ENCODE assay signal across 22 cellular contexts in genomic region chr16:1401061-1401757, GRCh38. TPM values are rescaled to one million over a fixed set of nuclear protein-coding genes. Genes with fewer than 3 reads are reported as not detected.
A peak's percentile ranks its signal among the peaks of the same experiment; 100 is the strongest.
DNase-seq lines count a peak whose midpoint lies in the region; ATAC-seq, FAIRE-seq and TF ChIP-seq lines count a peak whose summit lies in the region.
"Had no signal": no experiment of that assay in that cellular context is flagged by ENCODE, and none has a peak within 500 bp of the region (broad histone marks: within the 10 kb centered on the region; RNA-seq: fewer than 3 reads in every experiment).

No MANE protein-coding gene starts in this region.

- WGBS in SK-N-SH (ENCODE audit: low lambda C conversion rate), result 83% methylated on average over 22 of the region's 29 CpGs
- 60% methylated on average over 19 of the region's 29 CpGs for WGBS in K562 (ENCODE audit: insufficient coverage, low coverage, missing lambda C conversion rate)
- no CpG with 5 or more reads among the region's 29 CpGs for WGBS in neuronal stem cell (ENCODE audit: extremely low coverage in 2 of 2, insufficient read length in 2 of 2, insufficient replicate concordance in 1 of 2), 2 donors

- TF ChIP-seq POLR2A in K562 (conservative IDR thresholded peaks at IDR 0.05), result no peak

- H3K23ac ChIP-seq in neuronal stem cell (ENCODE audit: low read depth, low read length, poor library complexity), result peak overlapping the region; percentile 20

- no peak overlapping the region for H2BK12ac ChIP-seq in neuronal stem cell (ENCODE audit: low read length)

- DNase-seq in SK-N-SH (peak; percentile 27), K562 (ENCODE audit: extremely low read depth in 1 of 4, low spot score in 3 of 4) (no peak), neuronal stem cell (ENCODE audit: low spot score) (no peak)
- DNase-seq: CD8-positive, alpha-beta T cell; COR-L47; DMS153; DMS79 treated with DMSO at 0.1 percent for 48 hours; EL; HCEC 1CT; HFFc6 had no signal

- no peak overlapping the region for H2BK120ac ChIP-seq in neuronal stem cell (ENCODE audit: low read depth, low read length)

- no peak overlapping the region for H3K27ac ChIP-seq in SK-N-SH (ENCODE audit: low read depth in 2 of 2, low read length in 1 of 2)
- H3K27ac ChIP-seq in K562 (ENCODE audit: extremely low read depth, low read depth, low read length), result no peak overlapping the region
- H3K27ac ChIP-seq in neuronal stem cell (replicated peaks; ENCODE audit: low read length), result no peak overlapping the region
- H3K27ac ChIP-seq: 22Rv1 had no signal

- H2BK15ac ChIP-seq in neuronal stem cell (ENCODE audit: low read length), result no peak overlapping the region

- H3K36me3 ChIP-seq in SK-N-SH (replicated peaks in 1 of 2; ENCODE audit: control insufficient read depth in 1 of 2, insufficient read depth in 2 of 2, low read length in 1 of 2) (peaks cover 0 to 10% of the 10 kb centered on the region in 2 experiments), K562 (ENCODE audit: control insufficient read depth, insufficient read depth, low read length) (no peaks in the 10 kb centered on the region), neuronal stem cell (replicated peaks in 1 of 2; ENCODE audit: control insufficient read depth in 2 of 2, insufficient read depth in 2 of 2, low read length in 2 of 2) (peaks cover 26 to 28% of the 10 kb centered on the region in 2 donors)

- H3F3A ChIP-seq in SK-N-SH (replicated peaks; ENCODE audit: insufficient read depth), result no peaks in the 10 kb centered on the region

- no peak overlapping the region for H4K91ac ChIP-seq in neuronal stem cell (ENCODE audit: low read depth, low read length, poor library complexity)

- POLR2A ChIA-PET in SK-N-SH (lab: Yijun Ruan, JAX) (no interaction called here), K562 (lab: Yijun Ruan, JAX) (interaction anchor here (0.9 to 1.4 kb wide), 2 partner anchors 10 to 22 kb away, joined by 4 to 5 read pairs; no protein-coding TSS in a partner anchor)

- no peaks in the 10 kb centered on the region for H4K20me1 ChIP-seq in SK-N-SH (ENCODE audit: insufficient read depth)
- H4K20me1 ChIP-seq in K562 (replicated peaks; ENCODE audit: control insufficient read depth, insufficient read depth, low read length), result no peaks in the 10 kb centered on the region; the same call in 1 of the 2 replicates

- no peaks in the 10 kb centered on the region for H3K27me3 ChIP-seq in SK-N-SH (ENCODE audit: insufficient read depth)
- no peaks in the 10 kb centered on the region for H3K27me3 ChIP-seq in K562 (ENCODE audit: control insufficient read depth in 2 of 2, insufficient read depth in 2 of 2, low read length in 2 of 2)
- no peaks in the 10 kb centered on the region for H3K27me3 ChIP-seq in neuronal stem cell (ENCODE audit: control insufficient read depth in 3 of 3, insufficient read depth in 3 of 3, low read depth in 1 of 3, low read length in 3 of 3)

- no peak for TF ChIP-seq CTCF in SK-N-SH (IDR thresholded peaks at IDR 0.05)
- TF ChIP-seq CTCF in K562 (IDR thresholded peaks at IDR 0.05 in 2 of 3, conservative IDR thresholded peaks at IDR 0.05 in 1 of 3; ENCODE audit: insufficient read depth in 2 of 3, low read depth in 1 of 3, low read length in 3 of 3), result no peak

- CTCF ChIA-PET in SK-N-SH (lab: Yijun Ruan, JAX), result interaction anchor here (1.8 to 1.9 kb wide), 2 partner anchors 10 to 63 kb away, joined by 5 read pairs; no protein-coding TSS in a partner anchor
- CTCF ChIA-PET in K562 (lab: Yijun Ruan, JAX; ENCODE audit: low intra/inter-chr PET ratio), result no interaction called here

- H3K4me3 ChIP-seq in SK-N-SH (ENCODE audit: low read depth in 2 of 2, low read length in 1 of 2), result no peak overlapping the region
- no peak overlapping the region for H3K4me3 ChIP-seq in K562
- no peak overlapping the region for H3K4me3 ChIP-seq in neuronal stem cell (ENCODE audit: low read length in 2 of 2)

- no peak for FAIRE-seq in K562 (lab: Jason Lieb, UNC)
- FAIRE-seq: D721Med, G401.6, GM12891, H1 had no signal

- ATAC-seq in SK-N-SH treated with all-trans-retinoic acid at 6 μM for 48 hours, result no peak
- ATAC-seq in K562, result no peak
- no peak for ATAC-seq in GM19395 (IDR thresholded peaks at IDR 0.05; ENCODE audit: unreplicated experiment)
- no peak for ATAC-seq in GM19455 (IDR thresholded peaks at IDR 0.05; ENCODE audit: unreplicated experiment)
- ATAC-seq: CD8-positive, alpha-beta T cell had no signal

- intact Hi-C loops in K562 (cut with micrococcal nuclease), result no loop called here

- H3K18ac ChIP-seq in neuronal stem cell (ENCODE audit: low read length), result no peak overlapping the region

- H3K9me3 ChIP-seq in SK-N-SH (no peaks in the 10 kb centered on the region), K562 (replicated peaks; ENCODE audit: control insufficient read depth, insufficient read depth, low read depth, low read length) (no peaks in the 10 kb centered on the region), neuronal stem cell (replicated peaks in 1 of 2; ENCODE audit: control insufficient read depth in 2 of 2, insufficient read depth in 1 of 2, low read depth in 1 of 2, low read length in 2 of 2) (peaks cover 0 to 2% of the 10 kb centered on the region in 2 donors)

- no TSS peak for BruUV-seq in K562 (replicated peaks; lab: Mats Ljungman, UMichigan)

- 0 out of 2 replicates have a peak, but pooled peaks cover 2% of the 10 kb centered on the region for H3K79me2 ChIP-seq in SK-N-SH (ENCODE audit: insufficient read depth)
- no peaks in the 10 kb centered on the region for H3K79me2 ChIP-seq in K562 (ENCODE audit: control insufficient read depth, insufficient read depth, low read length)

- no peaks in the 10 kb centered on the region for H3K9me1 ChIP-seq in K562 (ENCODE audit: control insufficient read depth, insufficient read depth, low read length)

- TF ChIP-seq RAD21 in SK-N-SH (IDR thresholded peaks at IDR 0.05; ENCODE audit: low read length) (no peak), K562 (CRISPR knock-in tag; conservative IDR thresholded peaks at IDR 0.05 in 1 of 2, IDR thresholded peaks at IDR 0.05 in 1 of 2) (no peak)

- H3K4me1 ChIP-seq in SK-N-SH (ENCODE audit: control insufficient read depth in 1 of 2, insufficient read depth in 2 of 2, low read depth in 1 of 2, low read length in 1 of 2), result no peaks in the 10 kb centered on the region
- H3K4me1 ChIP-seq in K562 (replicated peaks in 1 of 2; ENCODE audit: control insufficient read depth in 2 of 2, insufficient read depth in 2 of 2, low read length in 2 of 2), result peaks cover 0 to 36% of the 10 kb centered on the region in 2 experiments; a peak in 2 of 5 replicates
- H3K4me1 ChIP-seq in neuronal stem cell (ENCODE audit: control insufficient read depth in 2 of 2, insufficient read depth in 1 of 2, low read depth in 1 of 2, low read length in 2 of 2), result no peaks in the 10 kb centered on the region

- no peaks in the 10 kb centered on the region for H3K9me2 ChIP-seq in SK-N-SH

- H2AK5ac ChIP-seq in neuronal stem cell (ENCODE audit: low read depth, low read length), result no peak overlapping the region

- H3K14ac ChIP-seq in neuronal stem cell (ENCODE audit: low read length), result no peak overlapping the region

- no peak overlapping the region for H3K9ac ChIP-seq in SK-N-SH
- peak overlapping the region in 1 of 2 experiments; percentile 55; a peak in 1 of 4 replicates for H3K9ac ChIP-seq in K562 (ENCODE audit: insufficient read depth in 1 of 2, low read depth in 2 of 2, low read length in 2 of 2)
- peak overlapping the region; percentile 30 for H3K9ac ChIP-seq in neuronal stem cell (ENCODE audit: low read depth, low read length, poor library complexity)

- no peak overlapping the region for H3K4ac ChIP-seq in neuronal stem cell (ENCODE audit: low read length)

- TF ChIP-seq EP300 in SK-N-SH (IDR thresholded peaks at IDR 0.05; ENCODE audit: borderline replicate concordance in 1 of 2, low read depth in 1 of 2, low read length in 1 of 2) (no peak), K562 (IDR thresholded peaks at IDR 0.05; ENCODE audit: low read length) (no peak)

- H4K8ac ChIP-seq in neuronal stem cell (ENCODE audit: low read depth, low read length), result no peak overlapping the region

- H2BK5ac ChIP-seq in neuronal stem cell (ENCODE audit: low read length), result peak overlapping the region; percentile 53

- H2AFZ ChIP-seq in SK-N-SH (ENCODE audit: low read depth) (no peak overlapping the region), K562 (ENCODE audit: low read depth, low read length) (no peak overlapping the region), neuronal stem cell (ENCODE audit: low read length) (no peak overlapping the region)

- in situ Hi-C loops in K562 (cut with MboI), result no loop called here

- peaks cover 20% of the 10 kb centered on the region for H3K79me1 ChIP-seq in neuronal stem cell (ENCODE audit: low read depth, low read length)

- H3K4me2 ChIP-seq in SK-N-SH (no peak overlapping the region), K562 (ENCODE audit: insufficient read depth, low read length) (no peak overlapping the region), neuronal stem cell (ENCODE audit: insufficient read depth, low read length, poor library complexity, severe bottlenecking) (no peak overlapping the region)

RNA-seq across cellular contexts. Expression of gene UNKL, which starts 13.3 kb away (rescaled TPM):
- 16.3 and 16.4 TPM in 2 replicates for polyA plus RNA-seq in SK-N-SH (2012; rRNA removed)
- 8.4 and 10.3 TPM in 2 replicates for polyA plus RNA-seq in SK-N-SH (2012; cell fraction: cytosol; rRNA removed)
- 58.9 and 79.6 TPM in 2 replicates for polyA plus RNA-seq in SK-N-SH (2012; cell fraction: nucleus; rRNA removed)
- 87.2 and 161 TPM in 2 replicates for total RNA-seq in K562 (2011; cell fraction: chromatin; rRNA removed; ENCODE audit: low replicate concordance)
- 91.9 and 116 TPM in 2 replicates for total RNA-seq in K562 (2011; cell fraction: nucleolus; rRNA removed)
- total RNA-seq in K562 (2011; cell fraction: nucleoplasm; rRNA removed), result 69.6 and 98.9 TPM in 2 replicates
- 17.2 and 17.6 TPM in 2 replicates for total RNA-seq in K562 (2014; rRNA removed)
- total RNA-seq in K562 (2014; rRNA removed; fragmentation: Illumina TruSeq; extraction: Trizol), result 4.2 and 4.4 TPM in 2 replicates
- total RNA-seq in K562 (2015; rRNA removed; fragmentation: Illumina TruSeq; extraction: Trizol), result 5.1 and 12.1 TPM in 2 replicates
- 22.3 and 30.2 TPM in 2 replicates for total RNA-seq in K562 (2021)
- polyA plus RNA-seq in K562 (2011; rRNA removed), result 19.0 and 26.5 TPM in 2 replicates
- polyA plus RNA-seq in K562 (2011; cell fraction: cytosol; rRNA removed), result 17.4 and 36.7 TPM in 2 replicates
- 121 and 141 TPM in 2 replicates for polyA plus RNA-seq in K562 (2011; cell fraction: nucleus; rRNA removed)
- 11.5 and 25.8 TPM in 2 replicates for polyA plus RNA-seq in K562 (2012)
- polyA plus RNA-seq in K562 (2014; fragmentation: Illumina TruSeq; extraction: Trizol), result 3.3 and 18.5 TPM in 2 replicates
- polyA plus RNA-seq in K562 (2014; fragmentation: Nextera tagmentation; extraction: Ambion mirVana), result under 1 TPM; 0.37 to 0.48 TPM
- polyA plus RNA-seq in K562 (2014; rRNA removed), result 17.5 and 22.1 TPM in 2 replicates
- 3.1 and 3.6 TPM in 2 replicates for polyA minus RNA-seq in K562 (2011; rRNA and poly(A)+ RNA removed)
- 23.1 and 27.5 TPM in 2 replicates for polyA minus RNA-seq in K562 (2011; cell fraction: cytosol; rRNA and poly(A)+ RNA removed)
- polyA minus RNA-seq in K562 (2011; cell fraction: nucleus; rRNA and poly(A)+ RNA removed), result 25.4 and 28.3 TPM in 2 replicates
- polyA plus RNA-seq in neuronal stem cell (2013, experiment 1 of 2), result 14.1 TPM
- polyA plus RNA-seq in neuronal stem cell (2013, experiment 2 of 2), result 14.2 TPM

RNA-seq across cellular contexts. Expression of gene UQCC4, which starts 19.3 kb away (rescaled TPM):
- polyA plus RNA-seq in SK-N-SH (2012; rRNA removed) (47.6 and 51.9 TPM in 2 replicates), K562 (2011; rRNA removed) (46.1 and 47.0 TPM in 2 replicates), K562 (2014; fragmentation: Illumina TruSeq; extraction: Trizol) (20.5 and 37.8 TPM in 2 replicates), K562 (2014; fragmentation: Nextera tagmentation; extraction: Ambion mirVana) (1 to 10 TPM; 1.3 to 3.9 TPM), K562 (2014; rRNA removed) (43.9 and 50.0 TPM in 2 replicates)
- 38.1 and 42.7 TPM in 2 replicates for polyA plus RNA-seq in SK-N-SH (2012; cell fraction: cytosol; rRNA removed)
- 32.6 and 44.5 TPM in 2 replicates for polyA plus RNA-seq in SK-N-SH (2012; cell fraction: nucleus; rRNA removed)
- total RNA-seq in K562 (2011; cell fraction: chromatin; rRNA removed; ENCODE audit: low replicate concordance), result 18.2 and 43.0 TPM in 2 replicates
- 45.9 and 52.7 TPM in 2 replicates for total RNA-seq in K562 (2011; cell fraction: nucleolus; rRNA removed)
- 35.9 and 40.4 TPM in 2 replicates for total RNA-seq in K562 (2011; cell fraction: nucleoplasm; rRNA removed)
- total RNA-seq in K562 (2014; rRNA removed) (48.7 and 49.7 TPM in 2 replicates), K562 (2014; rRNA removed; fragmentation: Illumina TruSeq; extraction: Trizol) (12.3 and 15.4 TPM in 2 replicates), K562 (2015; rRNA removed; fragmentation: Illumina TruSeq; extraction: Trizol) (34.4 and 35.6 TPM in 2 replicates), K562 (2021) (31.9 and 35.3 TPM in 2 replicates)
- 52.6 and 64.3 TPM in 2 replicates for polyA plus RNA-seq in K562 (2011; cell fraction: cytosol; rRNA removed)
- polyA plus RNA-seq in K562 (2011; cell fraction: nucleus; rRNA removed), result 44.3 and 47.3 TPM in 2 replicates
- 16.8 and 31.2 TPM in 2 replicates for polyA plus RNA-seq in K562 (2012)
- 10.9 and 12.0 TPM in 2 replicates for polyA minus RNA-seq in K562 (2011; rRNA and poly(A)+ RNA removed)
- polyA minus RNA-seq in K562 (2011; cell fraction: cytosol; rRNA and poly(A)+ RNA removed), result 8.9 and 11.7 TPM in 2 replicates
- 9.6 and 14.0 TPM in 2 replicates for polyA minus RNA-seq in K562 (2011; cell fraction: nucleus; rRNA and poly(A)+ RNA removed)
- 15.5 TPM for polyA plus RNA-seq in neuronal stem cell (2013, experiment 1 of 2)
- polyA plus RNA-seq in neuronal stem cell (2013, experiment 2 of 2), result 14.7 TPM

RNA-seq across cellular contexts. Expression of gene PERCC1, which starts 29.7 kb away (rescaled TPM):
- polyA plus RNA-seq in SK-N-SH (2012; rRNA removed) (not detected in 2 replicates), K562 (2011; rRNA removed) (not detected in 2 replicates), K562 (2014; fragmentation: Illumina TruSeq; extraction: Trizol) (not detected in 2 replicates), K562 (2014; fragmentation: Nextera tagmentation; extraction: Ambion mirVana) (not detected), K562 (2014; rRNA removed) (not detected in 2 replicates)
- polyA plus RNA-seq in SK-N-SH (2012; cell fraction: cytosol; rRNA removed), result not detected in 2 replicates
- not detected in 2 replicates for polyA plus RNA-seq in SK-N-SH (2012; cell fraction: nucleus; rRNA removed)
- not detected in 2 replicates for total RNA-seq in K562 (2011; cell fraction: chromatin; rRNA removed; ENCODE audit: low replicate concordance)
- not detected in 2 replicates for total RNA-seq in K562 (2011; cell fraction: nucleolus; rRNA removed)
- not detected in 2 replicates for total RNA-seq in K562 (2011; cell fraction: nucleoplasm; rRNA removed)
- total RNA-seq in K562 (2014; rRNA removed) (not detected in 2 replicates), K562 (2014; rRNA removed; fragmentation: Illumina TruSeq; extraction: Trizol) (not detected in 2 replicates), K562 (2015; rRNA removed; fragmentation: Illumina TruSeq; extraction: Trizol) (not detected in 2 replicates), K562 (2021) (not detected in 2 replicates)
- not detected in 2 replicates for polyA plus RNA-seq in K562 (2011; cell fraction: cytosol; rRNA removed)
- not detected in 2 replicates for polyA plus RNA-seq in K562 (2011; cell fraction: nucleus; rRNA removed)
- polyA plus RNA-seq in K562 (2012), result not detected in 2 replicates
- not detected in 2 replicates for polyA minus RNA-seq in K562 (2011; rRNA and poly(A)+ RNA removed)
- not detected in 2 replicates for polyA minus RNA-seq in K562 (2011; cell fraction: cytosol; rRNA and poly(A)+ RNA removed)
- not detected in 2 replicates for polyA minus RNA-seq in K562 (2011; cell fraction: nucleus; rRNA and poly(A)+ RNA removed)
- polyA plus RNA-seq in neuronal stem cell (2013, experiment 1 of 2), result not detected
- not detected for polyA plus RNA-seq in neuronal stem cell (2013, experiment 2 of 2)
- total RNA-seq: A673, H1, HFFc6, HT1080 had no signal
- polyA plus RNA-seq: BJ, CD14-positive monocyte, H1 had no signal

RNA-seq across cellular contexts. Expression of gene CCDC154, which starts 43.1 kb away (rescaled TPM):
- polyA plus RNA-seq in SK-N-SH (2012; rRNA removed) (0.35 and 0.41 TPM in 2 replicates), K562 (2011; rRNA removed) (0.15 and 0.19 TPM in 2 replicates), K562 (2014; fragmentation: Illumina TruSeq; extraction: Trizol) (not detected in 2 replicates), K562 (2014; fragmentation: Nextera tagmentation; extraction: Ambion mirVana) (not detected), K562 (2014; rRNA removed) (0.03 and 1.4 TPM in 2 replicates)
- 0.03 and 0.10 TPM in 2 replicates for polyA plus RNA-seq in SK-N-SH (2012; cell fraction: cytosol; rRNA removed)
- polyA plus RNA-seq in SK-N-SH (2012; cell fraction: nucleus; rRNA removed), result 3.6 and 6.9 TPM in 2 replicates
- total RNA-seq in K562 (2011; cell fraction: chromatin; rRNA removed; ENCODE audit: low replicate concordance), result 1.2 and 4.8 TPM in 2 replicates
- 2.5 and 3.0 TPM in 2 replicates for total RNA-seq in K562 (2011; cell fraction: nucleolus; rRNA removed)
- 1.5 and 2.7 TPM in 2 replicates for total RNA-seq in K562 (2011; cell fraction: nucleoplasm; rRNA removed)
- total RNA-seq in K562 (2014; rRNA removed) (0.04 TPM in 1 of 2 replicates, not detected in the other), K562 (2014; rRNA removed; fragmentation: Illumina TruSeq; extraction: Trizol) (not detected in 2 replicates), K562 (2015; rRNA removed; fragmentation: Illumina TruSeq; extraction: Trizol) (0.18 TPM in 1 of 2 replicates, not detected in the other), K562 (2021) (0.22 and 0.42 TPM in 2 replicates)
- 0.04 TPM in 1 of 2 replicates, not detected in the other for polyA plus RNA-seq in K562 (2011; cell fraction: cytosol; rRNA removed)
- 1.1 and 2.4 TPM in 2 replicates for polyA plus RNA-seq in K562 (2011; cell fraction: nucleus; rRNA removed)
- 0.39 and 4.2 TPM in 2 replicates for polyA plus RNA-seq in K562 (2012)
- polyA minus RNA-seq in K562 (2011; rRNA and poly(A)+ RNA removed), result not detected in 2 replicates
- polyA minus RNA-seq in K562 (2011; cell fraction: cytosol; rRNA and poly(A)+ RNA removed), result not detected in 2 replicates
- polyA minus RNA-seq in K562 (2011; cell fraction: nucleus; rRNA and poly(A)+ RNA removed), result 0.33 and 0.54 TPM in 2 replicates
- 0.86 TPM for polyA plus RNA-seq in neuronal stem cell (2013, experiment 1 of 2)
- polyA plus RNA-seq in neuronal stem cell (2013, experiment 2 of 2), result 1.2 TPM
- polyA plus RNA-seq: CD14-positive monocyte had no signal

RNA-seq across cellular contexts. Expression of gene GNPTG, which starts 49.5 kb away (rescaled TPM):
- polyA plus RNA-seq in SK-N-SH (2012; rRNA removed), result 113 and 114 TPM in 2 replicates
- polyA plus RNA-seq in SK-N-SH (2012; cell fraction: cytosol; rRNA removed), result 53.9 and 77.4 TPM in 2 replicates
- polyA plus RNA-seq in SK-N-SH (2012; cell fraction: nucleus; rRNA removed), result 170 and 246 TPM in 2 replicates
- 42.1 and 68.9 TPM in 2 replicates for total RNA-seq in K562 (2011; cell fraction: chromatin; rRNA removed; ENCODE audit: low replicate concordance)
- 52.6 and 53.5 TPM in 2 replicates for total RNA-seq in K562 (2011; cell fraction: nucleolus; rRNA removed)
- total RNA-seq in K562 (2011; cell fraction: nucleoplasm; rRNA removed), result 51.0 and 57.1 TPM in 2 replicates
- total RNA-seq in K562 (2014; rRNA removed), result 22.3 and 24.0 TPM in 2 replicates
- 4.7 and 6.1 TPM in 2 replicates for total RNA-seq in K562 (2014; rRNA removed; fragmentation: Illumina TruSeq; extraction: Trizol)
- 13.6 and 13.9 TPM in 2 replicates for total RNA-seq in K562 (2015; rRNA removed; fragmentation: Illumina TruSeq; extraction: Trizol)
- 19.9 and 22.2 TPM in 2 replicates for total RNA-seq in K562 (2021)
- 18.6 and 20.7 TPM in 2 replicates for polyA plus RNA-seq in K562 (2011; rRNA removed)
- polyA plus RNA-seq in K562 (2011; cell fraction: cytosol; rRNA removed), result 20.9 and 40.1 TPM in 2 replicates
- polyA plus RNA-seq in K562 (2011; cell fraction: nucleus; rRNA removed), result 55.5 and 97.5 TPM in 2 replicates
- 18.3 and 26.9 TPM in 2 replicates for polyA plus RNA-seq in K562 (2012)
- polyA plus RNA-seq in K562 (2014; fragmentation: Illumina TruSeq; extraction: Trizol), result 9.0 and 13.6 TPM in 2 replicates
- 1 to 10 TPM in 1 of 2 experiments, under 1 TPM in 1; 0.69 to 1.0 TPM for polyA plus RNA-seq in K562 (2014; fragmentation: Nextera tagmentation; extraction: Ambion mirVana)
- 31.5 and 33.3 TPM in 2 replicates for polyA plus RNA-seq in K562 (2014; rRNA removed)
- polyA minus RNA-seq in K562 (2011; rRNA and poly(A)+ RNA removed), result 1.6 and 5.7 TPM in 2 replicates
- 7.7 and 10.3 TPM in 2 replicates for polyA minus RNA-seq in K562 (2011; cell fraction: cytosol; rRNA and poly(A)+ RNA removed)
- polyA minus RNA-seq in K562 (2011; cell fraction: nucleus; rRNA and poly(A)+ RNA removed), result 11.7 and 13.1 TPM in 2 replicates
- polyA plus RNA-seq in neuronal stem cell (2013, experiment 1 of 2), result 14.7 TPM
- polyA plus RNA-seq in neuronal stem cell (2013, experiment 2 of 2), result 13.2 TPM
